In the genomic region with DNA sequence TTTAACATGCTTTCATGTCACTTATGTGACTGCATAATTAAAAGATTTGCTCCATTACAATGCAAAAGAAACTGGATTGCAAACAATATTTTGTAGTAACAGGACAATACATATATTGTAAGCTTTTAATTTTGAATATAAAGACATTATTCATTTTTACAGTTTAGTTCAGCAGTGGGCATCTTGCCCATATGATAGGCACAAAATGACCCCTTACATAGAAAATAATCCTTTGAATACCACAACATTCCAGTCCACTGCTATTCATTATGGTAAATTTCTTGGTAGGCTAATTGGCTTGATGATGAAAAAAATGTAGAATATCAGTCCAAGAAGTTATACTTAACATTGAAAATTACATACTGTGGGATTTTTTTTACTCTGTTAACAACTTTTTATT, we compare ENCODE assay signal across 24 cellular contexts.
"Had no signal": no experiment of that assay in that cellular context is flagged by ENCODE, and none has a peak within 500 bp of the region (broad histone marks: within the 10 kb centered on the region; RNA-seq: fewer than 3 reads in every experiment).

No MANE protein-coding gene starts in this region.

- H3K27me3 Mint-ChIP-seq: dendritic cell treated with granulocyte-macrophage colony-stimulating factor and Interleukin-4, amounts not matched to agents 40 ng/mL and 50 ng/mL, for 4 days; effector memory CD8-positive, alpha-beta T cell had no signal

- H3K4me3 Mint-ChIP-seq: dendritic cell treated with granulocyte-macrophage colony-stimulating factor and Interleukin-4, amounts not matched to agents 40 ng/mL and 50 ng/mL, for 4 days; effector memory CD8-positive, alpha-beta T cell; endodermal cell had no signal

- H3K9me3 Mint-ChIP-seq: dendritic cell treated with granulocyte-macrophage colony-stimulating factor and Interleukin-4, amounts not matched to agents 40 ng/mL and 50 ng/mL, for 4 days; endodermal cell had no signal

- H3K36me3 ChIP-seq: colonic mucosa, esophagus muscularis mucosa, esophagus squamous epithelium, gastrocnemius medialis, gastroesophageal sphincter, heart left ventricle, heart right ventricle had no signal

- H3K9me3 ChIP-seq: colonic mucosa, esophagus muscularis mucosa, esophagus squamous epithelium, gastrocnemius medialis, gastroesophageal sphincter had no signal

- H3K27ac Mint-ChIP-seq: dendritic cell treated with granulocyte-macrophage colony-stimulating factor and Interleukin-4, amounts not matched to agents 40 ng/mL and 50 ng/mL, for 4 days; effector memory CD8-positive, alpha-beta T cell; endodermal cell had no signal

- H3K27ac ChIP-seq: colonic mucosa, coronary artery, dorsolateral prefrontal cortex, epithelial cell of prostate, esophagus muscularis mucosa, esophagus squamous epithelium, foreskin keratinocyte, gastrocnemius medialis, gastroesophageal sphincter, heart left ventricle, heart right ventricle had no signal

- DNase-seq: colonic mucosa; cortex of kidney; dermis blood vessel endothelial cell; dorsolateral prefrontal cortex; effector CD4-positive, alpha-beta T cell; effector CD8-positive, alpha-beta T cell; effector memory CD4-positive, alpha-beta T cell; effector memory CD8-positive, alpha-beta T cell; endodermal cell; erythroblast; esophagus squamous epithelium; foreskin fibroblast; foreskin keratinocyte; gastrocnemius medialis; glutamatergic neuron; head of caudate nucleus; heart left ventricle; heart right ventricle had no signal

- ATAC-seq: effector memory CD8-positive, alpha-beta T cell; esophagus mucosa; foreskin keratinocyte; gastrocnemius medialis; gastroesophageal sphincter; heart left ventricle; heart right ventricle had no signal

- H3K27me3 ChIP-seq: colonic mucosa, dorsolateral prefrontal cortex, esophagus muscularis mucosa, esophagus squamous epithelium, gastrocnemius medialis, gastroesophageal sphincter, heart left ventricle, heart right ventricle had no signal

- H3K4me1 ChIP-seq: colonic mucosa, esophagus muscularis mucosa, esophagus squamous epithelium, foreskin keratinocyte, gastroesophageal sphincter had no signal

- H3K4me3 ChIP-seq: colonic mucosa, coronary artery, dorsolateral prefrontal cortex, esophagus muscularis mucosa, esophagus squamous epithelium, gastrocnemius medialis, gastroesophageal sphincter, heart left ventricle, heart right ventricle had no signal
